ENCODE assay signal across 17 cellular contexts in genomic region chr20:59805266-59805665, GRCh38.
DNase-seq lines count a peak whose midpoint lies in the region; ATAC-seq and TF ChIP-seq lines count a peak whose summit lies in the region.
"Had no signal": no experiment of that assay in that cellular context is flagged by ENCODE, and none has a peak within 500 bp of the region (broad histone marks: within the 10 kb centered on the region; RNA-seq: fewer than 3 reads in every experiment).

No MANE protein-coding gene starts in this region.

- no peak for ATAC-seq in lung (ENCODE audit: insufficient read depth, low FRiP score)

- no peak overlapping the region for H3K4me3 ChIP-seq in lung
- H3K4me3 ChIP-seq: GM23248 had no signal

- H3K36me3 ChIP-seq in lung (ENCODE audit: control insufficient read depth in 2 of 2, insufficient read depth in 2 of 2, low read length in 2 of 2): no peaks in the 10 kb centered on the region

- H3K36me3 Mint-ChIP-seq in chondrocyte (ENCODE audit: low read depth): peaks cover 2% of the 10 kb centered on the region

- H3K27ac Mint-ChIP-seq in chondrocyte (ENCODE audit: unreplicated experiment): peak overlapping the region; percentile 38

- H3K27me3 Mint-ChIP-seq in chondrocyte (ENCODE audit: low read depth): peaks cover 3% of the 10 kb centered on the region

- peaks cover 0 to 8% of the 10 kb centered on the region in 2 donors for H3K9me3 ChIP-seq in lung (ENCODE audit: control insufficient read depth in 2 of 2, insufficient read depth in 1 of 2, low read length in 1 of 2)

- H3K4me3 Mint-ChIP-seq in chondrocyte (ENCODE audit: unreplicated experiment): no peak overlapping the region

- no peaks in the 10 kb centered on the region for H3K4me1 ChIP-seq in lung (ENCODE audit: control insufficient read depth in 2 of 2, insufficient read depth in 2 of 2, low read length in 2 of 2)

- H3K27me3 ChIP-seq in lung (ENCODE audit: control insufficient read depth, insufficient read depth): no peaks in the 10 kb centered on the region

- H3K9me3 Mint-ChIP-seq in chondrocyte (ENCODE audit: low read depth): peaks cover 15% of the 10 kb centered on the region

- WGBS in lung, 2 donors: 66 to 80% methylated on average over 5 of the region's 5 CpGs

- H3K4me1 Mint-ChIP-seq in chondrocyte (ENCODE audit: low read depth): peaks cover 3% of the 10 kb centered on the region

- peak; percentile 33 for DNase-seq in activated effector memory CD4-positive, alpha-beta T cell treated with anti-CD3 and anti-CD28 coated beads, Interleukin-2, amount 50 U/mL, for 16 hours
- DNase-seq in activated effector memory CD4-positive, alpha-beta T cell treated with Interleukin-2 at 50 U/mL for 16 hours: no peak
- DNase-seq in chondrocyte (ENCODE audit: low spot score) (no peak), lung (ENCODE audit: low spot score) (peak; percentile 15), ureter (ENCODE audit: low spot score) (peak; percentile 9), NCI-H2171 treated with DMSO at 0.1 percent for 48 hours (lab: John Stamatoyannopoulos, UW) (no peak), OCI-M2 (lab: John Stamatoyannopoulos, UW; ENCODE audit: unreplicated experiment) (no peak)
- DNase-seq: C1 segment of cervical spinal cord, DND-41, GM23248, KBM-7, NCI-H1417 treated with DMSO at 0.1 percent for 48 hours, NCI-H1930, NCI-H446 treated with DMSO at 0.1 percent for 48 hours, NCI-H748 treated with DMSO at 0.1 percent for 48 hours, OCI-M1, RPMI8226 had no signal

- no peak overlapping the region for H3K27ac ChIP-seq in lung (ENCODE audit: low read depth in 1 of 2, low read length in 1 of 2)
- H3K27ac ChIP-seq: GM23248 had no signal

- TF ChIP-seq CTCF in chondrocyte (IDR thresholded peaks at IDR 0.05): no peak
- TF ChIP-seq CTCF in lung (IDR thresholded peaks at IDR 0.05; ENCODE audit: control extremely low read depth, extremely low read depth): no peak

Comparison
In these comparisons a context has a peak if more than half of its experiments do, and no peak if none do; other contexts are left out.
1. DNase-seq: peak in activated effector memory CD4-positive, alpha-beta T cell treated with anti-CD3 and anti-CD28 coated beads, Interleukin-2, amount 50 U/mL, for 16 hours (single experiment), lung (single experiment) and ureter (single experiment); none in activated effector memory CD4-positive, alpha-beta T cell treated with Interleukin-2 at 50 U/mL for 16 hours (single experiment), chondrocyte (single experiment), NCI-H2171 treated with DMSO at 0.1 percent for 48 hours (single experiment) and OCI-M2 (single experiment).